1 cellular context compared by ENCODE assay signal in genomic region chr2:69643602-69644505, GRCh38.
TF ChIP-seq lines count a peak whose summit lies in the region.

AAK1 (minus strand) TSS chr2:69643739; CDS start chr2:69643040, 699 bp downstream.

TF ChIP-seq in HepG2, 621 proteins besides CTCF, POLR2A, EP300 and RAD21 (continued from another document and continues in another):
- TF ChIP-seq REST (IDR thresholded peaks at IDR 0.05; ENCODE audit: borderline replicate concordance in 1 of 2, low read depth in 1 of 2, low read length in 2 of 2) = peak in 1 of 2 experiments; percentile 20; a peak in 1 of 4 replicates
- TF ChIP-seq SRSF9 (IDR thresholded peaks at IDR 0.05; ENCODE audit: borderline replicate concordance, insufficient read depth, low read depth, low read length, poor library complexity, severe bottlenecking) = no peak
- peak; percentile 84 for TF ChIP-seq E2F1 (CRISPR knock-in tag; IDR thresholded peaks at IDR 0.05)
- peak; percentile 80; the same call in 1 of the 2 replicates for TF ChIP-seq ZNF558 (CRISPR knock-in tag; IDR thresholded peaks at IDR 0.05; ENCODE audit: borderline replicate concordance)
- peak; percentile 71; the same call in 1 of the 2 replicates for TF ChIP-seq ZNF431 (CRISPR knock-in tag; IDR thresholded peaks at IDR 0.05; ENCODE audit: borderline replicate concordance, low read depth)
- no peak for TF ChIP-seq ZNF557 (CRISPR knock-in tag; IDR thresholded peaks at IDR 0.05)
- TF ChIP-seq ZFP36L1 (CRISPR knock-in tag; IDR thresholded peaks at IDR 0.05) = 0 out of 2 replicates have a peak, but pooled peaks have one; percentile 1
- TF ChIP-seq ZNF34 (CRISPR knock-in tag; IDR thresholded peaks at IDR 0.05; ENCODE audit: borderline replicate concordance) = peak; percentile 80; the same call in 1 of the 2 replicates
- TF ChIP-seq AGO2 (optimal IDR thresholded peaks at IDR 0.05; ENCODE audit: low read depth, low read length) = peak; percentile 56
- 0 out of 2 replicates have a peak, but pooled peaks have one; percentile 27 for TF ChIP-seq THYN1 (CRISPR knock-in tag; IDR thresholded peaks at IDR 0.05; ENCODE audit: borderline replicate concordance, low read depth)
- peak; percentile 88 for TF ChIP-seq ETV5 (CRISPR knock-in tag; IDR thresholded peaks at IDR 0.05; ENCODE audit: borderline replicate concordance)
- TF ChIP-seq SKI (IDR thresholded peaks at IDR 0.05; ENCODE audit: partially characterized antibody) = peak; percentile 78
- no peak for TF ChIP-seq RNF219 (CRISPR knock-in tag; IDR thresholded peaks at IDR 0.05)
- TF ChIP-seq CREB3 (CRISPR knock-in tag; IDR thresholded peaks at IDR 0.05) = no peak
- TF ChIP-seq ARHGAP35 (CRISPR knock-in tag; IDR thresholded peaks at IDR 0.05; ENCODE audit: borderline replicate concordance) = no peak
- no peak for TF ChIP-seq RFX1 (IDR thresholded peaks at IDR 0.05)
- no peak for TF ChIP-seq RFXANK (CRISPR knock-in tag; IDR thresholded peaks at IDR 0.05)
- peak; percentile 36 for TF ChIP-seq KAT7 (CRISPR knock-in tag; IDR thresholded peaks at IDR 0.05; ENCODE audit: borderline replicate concordance)
- peak; percentile 73 for TF ChIP-seq ZGPAT (CRISPR knock-in tag; IDR thresholded peaks at IDR 0.05)
- TF ChIP-seq ZNF563 (CRISPR knock-in tag; IDR thresholded peaks at IDR 0.05) = peak; percentile 22; the same call in 1 of the 2 replicates
- TF ChIP-seq ZBTB44 (CRISPR knock-in tag; IDR thresholded peaks at IDR 0.05) = 0 out of 2 replicates have a peak, but pooled peaks have one; percentile 43
- no peak for TF ChIP-seq FOSL1 (CRISPR knock-in tag; IDR thresholded peaks at IDR 0.05; ENCODE audit: borderline replicate concordance)
- peak; percentile 96 for TF ChIP-seq ZNF589 (CRISPR knock-in tag; conservative IDR thresholded peaks at IDR 0.05)
- peak; percentile 49; the same call in 1 of the 2 replicates for TF ChIP-seq AHR (CRISPR knock-in tag; IDR thresholded peaks at IDR 0.05)
- peak; percentile 8; the same call in 1 of the 2 replicates for TF ChIP-seq NRL (CRISPR knock-in tag; IDR thresholded peaks at IDR 0.05; ENCODE audit: borderline replicate concordance)
- peak; percentile 40; the same call in 1 of the 2 replicates for TF ChIP-seq DR1 (CRISPR knock-in tag; IDR thresholded peaks at IDR 0.05)
- no peak; the same call in 1 of the 2 replicates for TF ChIP-seq ZNF782 (CRISPR knock-in tag; IDR thresholded peaks at IDR 0.05; ENCODE audit: borderline replicate concordance)
- TF ChIP-seq MLX (CRISPR knock-in tag; IDR thresholded peaks at IDR 0.05) = no peak
- no peak for TF ChIP-seq ZNF629 (CRISPR knock-in tag; conservative IDR thresholded peaks at IDR 0.05)
- no peak for TF ChIP-seq MTA3 (CRISPR knock-in tag; IDR thresholded peaks at IDR 0.05)
- TF ChIP-seq GTF2F1 (IDR thresholded peaks at IDR 0.05; ENCODE audit: low read length) = no peak
- peak; percentile 81 for TF ChIP-seq ZNF510 (CRISPR knock-in tag; IDR thresholded peaks at IDR 0.05; ENCODE audit: low read depth)
- TF ChIP-seq PHB2 (IDR thresholded peaks at IDR 0.05; ENCODE audit: partially characterized antibody) = no peak
- TF ChIP-seq ZNF577 (CRISPR knock-in tag; IDR thresholded peaks at IDR 0.05; ENCODE audit: borderline replicate concordance, low read depth) = no peak
- peak; percentile 79 for TF ChIP-seq MXD1 (CRISPR knock-in tag; IDR thresholded peaks at IDR 0.05)
- no peak for TF ChIP-seq SNRNP70 (IDR thresholded peaks at IDR 0.05; ENCODE audit: low read depth, low read length)
- TF ChIP-seq ZNF326 (CRISPR knock-in tag; IDR thresholded peaks at IDR 0.05; ENCODE audit: borderline replicate concordance) = no peak
- peak; percentile 62; the same call in 1 of the 2 replicates for TF ChIP-seq CCDC6 (CRISPR knock-in tag; IDR thresholded peaks at IDR 0.05)
- TF ChIP-seq ZNF670 (CRISPR knock-in tag; IDR thresholded peaks at IDR 0.05; ENCODE audit: borderline replicate concordance) = no peak
- TF ChIP-seq TEAD2 (CRISPR knock-in tag; IDR thresholded peaks at IDR 0.05) = no peak
- TF ChIP-seq ZNF441 (CRISPR knock-in tag; IDR thresholded peaks at IDR 0.05; ENCODE audit: borderline replicate concordance) = no peak; the same call in 1 of the 2 replicates
- peak; percentile 96; the same call in 1 of the 2 replicates for TF ChIP-seq ZNF556 (CRISPR knock-in tag; IDR thresholded peaks at IDR 0.05; ENCODE audit: borderline replicate concordance)
- no peak for TF ChIP-seq FOXA1 (IDR thresholded peaks at IDR 0.05)
- no peak for TF ChIP-seq FOXA1 (CRISPR knock-in tag; IDR thresholded peaks at IDR 0.05)
- no peak; the same call in 1 of the 2 replicates for TF ChIP-seq ZNF354B (CRISPR knock-in tag; IDR thresholded peaks at IDR 0.05)
- TF ChIP-seq ZSCAN21 (CRISPR knock-in tag; IDR thresholded peaks at IDR 0.05; ENCODE audit: borderline replicate concordance) = peak; percentile 83
- no peak for TF ChIP-seq HNF4A (CRISPR knock-in tag; IDR thresholded peaks at IDR 0.05)
- TF ChIP-seq MZF1 (CRISPR knock-in tag; IDR thresholded peaks at IDR 0.05; ENCODE audit: borderline replicate concordance) = 0 out of 2 replicates have a peak, but pooled peaks have one; percentile 71
- 0 out of 2 replicates have a peak, but pooled peaks have one; percentile 62 for TF ChIP-seq ZNF225 (CRISPR knock-in tag; IDR thresholded peaks at IDR 0.05)
- TF ChIP-seq ZNF282 (IDR thresholded peaks at IDR 0.05; ENCODE audit: partially characterized antibody) = no peak
- TF ChIP-seq TP53 (CRISPR knock-in tag; conservative IDR thresholded peaks at IDR 0.05) = no peak
- no peak for TF ChIP-seq CSRNP2 (CRISPR knock-in tag; conservative IDR thresholded peaks at IDR 0.05; ENCODE audit: low read depth)
- 0 out of 2 replicates have a peak, but pooled peaks have one; percentile 19 for TF ChIP-seq ZNF251 (CRISPR knock-in tag; IDR thresholded peaks at IDR 0.05)
- no peak for TF ChIP-seq ZFP36L2 (CRISPR knock-in tag; IDR thresholded peaks at IDR 0.05)
